ENCODE assay signal across 1 cellular context in the genomic region with DNA sequence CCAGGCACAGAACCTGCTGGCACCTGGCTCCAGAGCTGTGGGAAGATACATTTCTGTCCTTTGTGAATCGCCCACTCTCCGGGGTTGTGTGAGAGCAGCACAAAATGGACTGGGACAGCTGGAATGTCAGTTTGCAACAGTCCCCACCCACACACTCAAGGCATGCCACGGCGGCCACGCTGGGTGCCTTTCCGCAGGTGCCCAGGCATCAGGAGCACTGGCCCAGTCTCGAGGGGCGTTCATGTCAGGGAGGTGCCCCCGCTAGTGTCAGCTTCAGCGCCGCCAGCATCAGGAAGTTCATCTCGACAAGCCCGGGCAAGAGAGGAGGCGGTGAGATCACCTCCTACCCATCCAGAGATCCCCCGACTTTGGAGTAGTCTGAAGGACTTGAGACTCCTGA.
A peak's percentile ranks its signal among the peaks of the same experiment; 100 is the strongest.
TF ChIP-seq lines count a peak whose summit lies in the region.

No MANE protein-coding gene starts in this region.

TF ChIP-seq in HEK293, 187 proteins besides CTCF, POLR2A, EP300 and RAD21:
- TF ChIP-seq ZNF558 (tag by site-specific recombination; IDR thresholded peaks at IDR 0.05) (no peak), ZFHX2 (tag by site-specific recombination; conservative IDR thresholded peaks at IDR 0.05) (peak; percentile 74), EGR2 (tag by site-specific recombination; IDR thresholded peaks at IDR 0.05; ENCODE audit: low read depth) (peak; percentile 52)
